11 cellular contexts compared by ENCODE assay signal in genomic region chr3:57659004-57659672, GRCh38. TPM values are rescaled to one million over a fixed set of nuclear protein-coding genes. Genes with fewer than 3 reads are reported as not detected.
A peak's percentile ranks its signal among the peaks of the same experiment; 100 is the strongest.
DNase-seq lines count a peak whose midpoint lies in the region; ATAC-seq and TF ChIP-seq lines count a peak whose summit lies in the region.
"Had no signal": no experiment of that assay in that cellular context is flagged by ENCODE, and none has a peak within 500 bp of the region (broad histone marks: within the 10 kb centered on the region; RNA-seq: fewer than 3 reads in every experiment).

No MANE protein-coding gene starts in this region.

- POLR2A ChIA-PET in CD4-positive, alpha-beta T cell (lab: Charles Lee): no interaction called here
- POLR2A ChIA-PET in PC-3 (lab: Charles Lee; ENCODE audit: unreplicated experiment): no interaction called here

- peak overlapping the region; percentile 9 for H3K27ac Mint-ChIP-seq in CD4-positive, alpha-beta T cell
- peak overlapping the region; percentile 56 for H3K27ac Mint-ChIP-seq in central memory CD8-positive, alpha-beta T cell (ENCODE audit: low read depth)
- peak overlapping the region; percentile 51 for H3K27ac Mint-ChIP-seq in memory B cell

- intact Hi-C loops in CD4-positive, alpha-beta T cell (cut with DNase I, micrococcal nuclease): loop anchor here in 1 of 2 experiments (5.0 kb wide), 1 partner anchor 33 kb away; the partner anchor contains the start of gene DENND6A
- intact Hi-C loops in PC-3 (cut with micrococcal nuclease): no loop called here

- H3K4me1 Mint-ChIP-seq in CD4-positive, alpha-beta T cell (ENCODE audit: low read depth): peaks cover 6% of the 10 kb centered on the region
- peaks cover 11% of the 10 kb centered on the region for H3K4me1 Mint-ChIP-seq in central memory CD8-positive, alpha-beta T cell
- H3K4me1 Mint-ChIP-seq in memory B cell: no peaks in the 10 kb centered on the region

- no peaks in the 10 kb centered on the region for H3K27me3 Mint-ChIP-seq in CD4-positive, alpha-beta T cell
- H3K27me3 Mint-ChIP-seq in central memory CD8-positive, alpha-beta T cell: no peaks in the 10 kb centered on the region
- H3K27me3 Mint-ChIP-seq in memory B cell: no peaks in the 10 kb centered on the region

- BruUV-seq in PC-3 (replicated peaks; lab: Mats Ljungman, UMichigan): no TSS peak

- no peaks in the 10 kb centered on the region for H3K79me2 ChIP-seq in PC-3 (ENCODE audit: low read length)

- no peak overlapping the region for H3K27ac ChIP-seq in CD4-positive, alpha-beta T cell (ENCODE audit: low read depth, low read length)
- no peak overlapping the region for H3K27ac ChIP-seq in PC-3 (ENCODE audit: low read length)
- H3K27ac ChIP-seq: coronary artery had no signal

- H3K4me2 ChIP-seq in PC-3 (ENCODE audit: low read length): no peak overlapping the region

- no peak overlapping the region for H3K4me3 ChIP-seq in PC-3 (ENCODE audit: low read length)
- H3K4me3 ChIP-seq: coronary artery had no signal

- no peak for TF ChIP-seq CTCF in CD4-positive, alpha-beta T cell (IDR thresholded peaks at IDR 0.05)
- TF ChIP-seq CTCF in PC-3 (conservative IDR thresholded peaks at IDR 0.05; ENCODE audit: low read depth, low read length): no peak

- no peak overlapping the region for H3K4me3 Mint-ChIP-seq in CD4-positive, alpha-beta T cell
- no peak overlapping the region for H3K4me3 Mint-ChIP-seq in central memory CD8-positive, alpha-beta T cell
- H3K4me3 Mint-ChIP-seq in memory B cell: no peak overlapping the region

- peaks cover 40% of the 10 kb centered on the region for H3K36me3 ChIP-seq in PC-3 (ENCODE audit: low read depth, low read length)

- H4K20me1 ChIP-seq in PC-3 (ENCODE audit: low read length): no peaks in the 10 kb centered on the region

- no peak overlapping the region for H2AFZ ChIP-seq in PC-3 (ENCODE audit: low read length)

- no peaks in the 10 kb centered on the region for H3K4me1 ChIP-seq in PC-3 (ENCODE audit: insufficient read depth, low read length)

- DNase-seq in CD4-positive, alpha-beta T cell: no peak
- DNase-seq in PC-3 (no peak), memory B cell (ENCODE audit: low spot score in 2 of 2) (no peak), DMS114 treated with DMSO at 0.1 percent for 48 hours (lab: John Stamatoyannopoulos, UW; ENCODE audit: unreplicated experiment) (no peak), NCI-H774 (lab: John Stamatoyannopoulos, UW) (no peak)
- no peak for DNase-seq in central memory CD8-positive, alpha-beta T cell (ENCODE audit: low spot score in 2 of 2)
- no peak for DNase-seq in activated naive CD4-positive, alpha-beta T cell treated with anti-CD3 and anti-CD28 coated beads, Interleukin-2, amount 50 U/mL, for 16 hours
- DNase-seq: DMS53 had no signal

- H3K27me3 ChIP-seq in CD4-positive, alpha-beta T cell (ENCODE audit: control insufficient read depth, insufficient read depth, low read length): no peaks in the 10 kb centered on the region
- H3K27me3 ChIP-seq in PC-3 (ENCODE audit: low read length): no peaks in the 10 kb centered on the region

- no peaks in the 10 kb centered on the region for H3K9me3 Mint-ChIP-seq in CD4-positive, alpha-beta T cell
- H3K9me3 Mint-ChIP-seq in central memory CD8-positive, alpha-beta T cell: no peaks in the 10 kb centered on the region
- H3K9me3 Mint-ChIP-seq in memory B cell: no peaks in the 10 kb centered on the region

- H3F3A ChIP-seq in PC-3 (ENCODE audit: low read length, unreplicated experiment): no peaks in the 10 kb centered on the region

- ATAC-seq in CD4-positive, alpha-beta T cell (ENCODE audit: poor library complexity): no peak
- ATAC-seq in PC-3 (0 out of 2 replicates have a peak, but pooled peaks have one; percentile 13), memory B cell (ENCODE audit: low read depth) (no peak), HG03460 (IDR thresholded peaks at IDR 0.05; ENCODE audit: unreplicated experiment) (no peak)
- ATAC-seq in central memory CD8-positive, alpha-beta T cell (replicated peaks; ENCODE audit: extremely low read depth, poor library complexity, severe bottlenecking): no peak
- ATAC-seq: HepG2 had no signal

- H3K9me3 ChIP-seq in CD4-positive, alpha-beta T cell (ENCODE audit: control insufficient read depth, low read length): no peaks in the 10 kb centered on the region
- H3K9me3 ChIP-seq in PC-3 (ENCODE audit: low read length): no peaks in the 10 kb centered on the region

- H3K9ac ChIP-seq in PC-3 (ENCODE audit: low read length): no peak overlapping the region

- CTCF ChIA-PET in CD4-positive, alpha-beta T cell (lab: Charles Lee): no interaction called here
- CTCF ChIA-PET in PC-3 (lab: Charles Lee): no interaction called here

- H3K9me2 ChIP-seq in PC-3 (replicated peaks; ENCODE audit: low read length): no peaks in the 10 kb centered on the region

- peaks cover 69% of the 10 kb centered on the region for H3K36me3 Mint-ChIP-seq in CD4-positive, alpha-beta T cell (ENCODE audit: low read depth)
- peaks cover 42% of the 10 kb centered on the region for H3K36me3 Mint-ChIP-seq in central memory CD8-positive, alpha-beta T cell (ENCODE audit: insufficient read depth)
- peaks cover 19% of the 10 kb centered on the region for H3K36me3 Mint-ChIP-seq in memory B cell

RNA-seq across cellular contexts. Expression of gene DENND6A, which starts 33.7 kb away (rescaled TPM):
- 10 to 100 TPM; 67.2 to 74.4 TPM for total RNA-seq in CD4-positive, alpha-beta T cell
- total RNA-seq in PC-3 (2014; rRNA removed): 16.9 and 17.6 TPM in 2 replicates
